ENCODE assay signal across 8 cellular contexts in the genomic region with DNA sequence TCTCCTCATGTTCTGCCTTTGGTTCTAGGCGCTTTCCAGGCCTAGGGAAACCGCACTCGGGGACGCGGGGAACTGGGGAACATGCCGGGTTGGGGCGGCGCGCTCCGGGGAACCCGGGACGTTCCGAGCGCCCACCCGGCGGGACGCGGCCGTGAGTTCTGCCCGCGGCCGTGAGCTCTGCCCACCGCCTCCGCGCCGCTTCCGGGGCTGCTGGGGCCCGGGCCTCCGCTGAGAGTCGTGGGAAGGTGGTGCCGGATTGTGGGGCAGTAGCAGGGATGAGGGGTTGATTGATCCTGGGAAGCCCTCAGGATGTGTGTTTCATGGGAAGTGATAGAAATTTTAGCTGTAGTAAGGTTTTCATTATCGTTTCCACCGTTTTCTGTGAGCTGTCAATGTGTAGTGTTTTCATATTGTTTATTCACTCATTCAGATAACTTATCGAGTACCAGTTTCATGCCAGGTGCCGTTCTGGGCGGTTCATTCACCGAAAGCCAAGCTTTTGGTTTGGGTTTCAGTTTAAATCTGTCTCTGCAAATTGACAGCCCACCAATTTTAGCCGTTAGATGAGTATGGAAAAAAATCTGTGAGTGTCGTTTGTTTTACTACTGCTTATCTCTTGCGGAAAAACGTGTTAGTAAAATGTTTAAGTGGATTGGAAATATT. TPM values are rescaled to one million over a fixed set of nuclear protein-coding genes. Genes with fewer than 3 reads are reported as not detected.
DNase-seq lines count a peak whose midpoint lies in the region; ATAC-seq and TF ChIP-seq lines count a peak whose summit lies in the region.

No MANE protein-coding gene starts in this region.

- H3K4me3 ChIP-seq in CD8-positive, alpha-beta memory T cell (ENCODE audit: low read length), result peak overlapping the region; percentile 71
- peak overlapping the region; percentile 95 to 100 (median 98) for H3K4me3 ChIP-seq in esophagus squamous epithelium

- H3K9me3 ChIP-seq in CD8-positive, alpha-beta memory T cell (ENCODE audit: low read length), result no peaks in the 10 kb centered on the region
- H3K9me3 ChIP-seq in esophagus squamous epithelium, result no peaks in the 10 kb centered on the region

- H3K4me1 Mint-ChIP-seq in CD8-positive, alpha-beta memory T cell, result peaks cover 76 to 90% (median 87%) of the 10 kb centered on the region in 3 donors
- H3K4me1 Mint-ChIP-seq in WTC11, result peaks cover 16% of the 10 kb centered on the region

- CTCF ChIA-PET in CD8-positive, alpha-beta memory T cell (lab: Charles Lee), result interaction anchor here (1.1 to 2.4 kb wide), 6 partner anchors 9 to 23 kb away, joined by 3 to 9 read pairs (median 6); no protein-coding TSS in a partner anchor
- CTCF ChIA-PET in WTC11 (lab: Charles Lee), result interaction anchor here (0.6 to 2.6 kb wide), 11 partner anchors 12 to 1050 kb away, joined by 3 to 12 read pairs (median 5); partner anchors contain the start of gene CFAP90

- peak in 4 of 5 donors; percentile 14 to 46 (median 17) for DNase-seq in CD8-positive, alpha-beta memory T cell
- DNase-seq in WTC11 (ENCODE audit: low spot score) (no peak), esophagus squamous epithelium (lab: John Stamatoyannopoulos, UW) (no peak), omental fat pad (ENCODE audit: low spot score) (no peak), DMS79 (lab: John Stamatoyannopoulos, UW) (no peak), SKM-1 treated with dmso at 0.1 percent for 144 hours (lab: John Stamatoyannopoulos, UW; ENCODE audit: unreplicated experiment) (no peak)

- intact Hi-C loops in esophagus squamous epithelium (cut with DNase I), result no loop called here

- H3K27ac ChIP-seq in CD8-positive, alpha-beta memory T cell (ENCODE audit: low read depth, low read length), result peak overlapping the region; percentile 66
- H3K27ac ChIP-seq in esophagus squamous epithelium, result peak overlapping the region; percentile 87 to 92 (median 91)

- peak; percentile 37 for ATAC-seq in GM19397 (IDR thresholded peaks at IDR 0.05; ENCODE audit: unreplicated experiment)
- ATAC-seq in HG03439 (IDR thresholded peaks at IDR 0.05; ENCODE audit: unreplicated experiment), result peak; percentile 29
- no peak for ATAC-seq in WTC11
- peak; percentile 69 for ATAC-seq in omental fat pad (ENCODE audit: low FRiP score)

- H3K36me3 ChIP-seq in CD8-positive, alpha-beta memory T cell (ENCODE audit: insufficient read depth, low read length), result no peaks in the 10 kb centered on the region
- peaks cover 0 to 36% (median 0%) of the 10 kb centered on the region in 3 donors for H3K36me3 ChIP-seq in esophagus squamous epithelium

- H3K27me3 ChIP-seq in CD8-positive, alpha-beta memory T cell (ENCODE audit: insufficient read depth, low read length, poor library complexity, severe bottlenecking), result no peaks in the 10 kb centered on the region
- H3K27me3 ChIP-seq in esophagus squamous epithelium, result no peaks in the 10 kb centered on the region

- peaks cover 2 to 43% (median 11%) of the 10 kb centered on the region in 3 donors for H3K36me3 Mint-ChIP-seq in CD8-positive, alpha-beta memory T cell
- H3K36me3 Mint-ChIP-seq in WTC11, result peaks cover 8% of the 10 kb centered on the region

- peak overlapping the region; percentile 92 to 98 (median 95) for H3K4me3 Mint-ChIP-seq in CD8-positive, alpha-beta memory T cell
- H3K4me3 Mint-ChIP-seq in WTC11, result peak overlapping the region; percentile 84

- H3K9me3 Mint-ChIP-seq in CD8-positive, alpha-beta memory T cell, result no peaks in the 10 kb centered on the region
- H3K9me3 Mint-ChIP-seq in WTC11, result no peaks in the 10 kb centered on the region

- TF ChIP-seq POLR2A in esophagus squamous epithelium (IDR thresholded peaks at IDR 0.05), result no peak

- POLR2A ChIA-PET in CD8-positive, alpha-beta memory T cell (lab: Charles Lee), result interaction anchor here (0.9 to 1.4 kb wide), 2 partner anchors 11 to 18 kb away, joined by 3 read pairs; no protein-coding TSS in a partner anchor
- POLR2A ChIA-PET in WTC11 (lab: Charles Lee), result interaction anchor here (1.5 kb wide), 1 partner anchor 18 kb away, joined by 4 read pairs; the partner anchor contains the start of gene CFAP90

- peak overlapping the region; percentile 86 to 93 (median 91) for H3K27ac Mint-ChIP-seq in CD8-positive, alpha-beta memory T cell
- no peak overlapping the region for H3K27ac Mint-ChIP-seq in WTC11

- TF ChIP-seq CTCF in WTC11 (IDR thresholded peaks at IDR 0.05), result no peak
- no peak for TF ChIP-seq CTCF in esophagus squamous epithelium (IDR thresholded peaks at IDR 0.05)
- TF ChIP-seq CTCF in omental fat pad (IDR thresholded peaks at IDR 0.05), result no peak

- 2% methylated on average over 12 of the region's 41 CpGs for whole genome bisulfite sequencing in esophagus squamous epithelium, 2 donors

- peaks cover 57% of the 10 kb centered on the region for H3K4me1 ChIP-seq in CD8-positive, alpha-beta memory T cell (ENCODE audit: insufficient read depth, low read length)
- H3K4me1 ChIP-seq in esophagus squamous epithelium, result peaks cover 6 to 45% (median 8%) of the 10 kb centered on the region in 3 donors

- H3K27me3 Mint-ChIP-seq in CD8-positive, alpha-beta memory T cell, result peaks cover 0 to 3% of the 10 kb centered on the region in 2 donors
- no peaks in the 10 kb centered on the region for H3K27me3 Mint-ChIP-seq in WTC11 (ENCODE audit: low read depth)

TF ChIP-seq in WTC11, 78 proteins besides CTCF, POLR2A, EP300 and RAD21 (continues in another document):
- TF ChIP-seq, protein P1, sequence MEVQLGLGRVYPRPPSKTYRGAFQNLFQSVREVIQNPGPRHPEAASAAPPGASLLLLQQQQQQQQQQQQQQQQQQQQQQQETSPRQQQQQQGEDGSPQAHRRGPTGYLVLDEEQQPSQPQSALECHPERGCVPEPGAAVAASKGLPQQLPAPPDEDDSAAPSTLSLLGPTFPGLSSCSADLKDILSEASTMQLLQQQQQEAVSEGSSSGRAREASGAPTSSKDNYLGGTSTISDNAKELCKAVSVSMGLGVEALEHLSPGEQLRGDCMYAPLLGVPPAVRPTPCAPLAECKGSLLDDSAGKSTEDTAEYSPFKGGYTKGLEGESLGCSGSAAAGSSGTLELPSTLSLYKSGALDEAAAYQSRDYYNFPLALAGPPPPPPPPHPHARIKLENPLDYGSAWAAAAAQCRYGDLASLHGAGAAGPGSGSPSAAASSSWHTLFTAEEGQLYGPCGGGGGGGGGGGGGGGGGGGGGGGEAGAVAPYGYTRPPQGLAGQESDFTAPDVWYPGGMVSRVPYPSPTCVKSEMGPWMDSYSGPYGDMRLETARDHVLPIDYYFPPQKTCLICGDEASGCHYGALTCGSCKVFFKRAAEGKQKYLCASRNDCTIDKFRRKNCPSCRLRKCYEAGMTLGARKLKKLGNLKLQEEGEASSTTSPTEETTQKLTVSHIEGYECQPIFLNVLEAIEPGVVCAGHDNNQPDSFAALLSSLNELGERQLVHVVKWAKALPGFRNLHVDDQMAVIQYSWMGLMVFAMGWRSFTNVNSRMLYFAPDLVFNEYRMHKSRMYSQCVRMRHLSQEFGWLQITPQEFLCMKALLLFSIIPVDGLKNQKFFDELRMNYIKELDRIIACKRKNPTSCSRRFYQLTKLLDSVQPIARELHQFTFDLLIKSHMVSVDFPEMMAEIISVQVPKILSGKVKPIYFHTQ (CRISPR knock-in tag; IDR thresholded peaks at IDR 0.05), result no peak
- TF ChIP-seq ETV6 (CRISPR knock-in tag; IDR thresholded peaks at IDR 0.05) (no peak), GABPB1 (CRISPR knock-in tag; IDR thresholded peaks at IDR 0.05) (0 out of 2 replicates have a peak, but pooled peaks have one; percentile 9), TCF7 (CRISPR knock-in tag; IDR thresholded peaks at IDR 0.05; ENCODE audit: low read depth) (no peak), ZNF423 (CRISPR knock-in tag; IDR thresholded peaks at IDR 0.05) (no peak), ATF1 (CRISPR knock-in tag; IDR thresholded peaks at IDR 0.05) (0 out of 2 replicates have a peak, but pooled peaks have one; percentile 13), ZBTB21 (CRISPR knock-in tag; IDR thresholded peaks at IDR 0.05; ENCODE audit: borderline replicate concordance) (no peak), ZNF232 (CRISPR knock-in tag; IDR thresholded peaks at IDR 0.05) (no peak), ZBTB43 (CRISPR knock-in tag; IDR thresholded peaks at IDR 0.05) (no peak), NFYB (CRISPR knock-in tag; conservative IDR thresholded peaks at IDR 0.05; ENCODE audit: low read depth) (no peak), ESRRA (CRISPR knock-in tag; IDR thresholded peaks at IDR 0.05; ENCODE audit: borderline replicate concordance) (0 out of 2 replicates have a peak, but pooled peaks have one; percentile 18)

RNA-seq across cellular contexts. Expression of gene MTRR, which starts 0.7 kb away (rescaled TPM):
- total RNA-seq in CD8-positive, alpha-beta memory T cell, result 10 to 100 TPM; 45.5 to 50.5 TPM
- polyA plus RNA-seq in CD8-positive, alpha-beta memory T cell, result 36.8 TPM
- total RNA-seq in WTC11 (2021) (39.1 to 46.9 TPM (median 42.3 TPM) in 3 replicates), esophagus squamous epithelium (10 to 100 TPM; 12.7 to 33.2 (median 21.0) TPM), omental fat pad (10 to 100 TPM; 35.6 to 83.3 (median 43.0) TPM)

RNA-seq across cellular contexts. Expression of gene FASTKD3, which starts 0.8 kb away (rescaled TPM):
- total RNA-seq in CD8-positive, alpha-beta memory T cell, result 10 to 100 TPM; 20.4 to 21.3 TPM
- 12.3 TPM for polyA plus RNA-seq in CD8-positive, alpha-beta memory T cell
- total RNA-seq in WTC11 (2021) (7.8 to 9.6 TPM (median 8.7 TPM) in 3 replicates), esophagus squamous epithelium (10 to 100 TPM in 3 of 4 donors, 1 to 10 TPM in 1; 4.4 to 14.0 (median 11.2) TPM), omental fat pad (10 to 100 TPM in 2 of 4 donors, 1 to 10 TPM in 2; 4.5 to 17.8 (median 10.3) TPM)

RNA-seq across cellular contexts. Expression of gene CFAP90, which starts 18.7 kb away (rescaled TPM):
- total RNA-seq in CD8-positive, alpha-beta memory T cell, result not detected
- not detected for polyA plus RNA-seq in CD8-positive, alpha-beta memory T cell
- total RNA-seq in WTC11 (2021), result 0.21 to 0.64 TPM (median 0.33 TPM) in 3 replicates
- total RNA-seq in esophagus squamous epithelium, result not detected
- under 1 TPM in 1 of 4 donors, not detected in 3; 0.88 TPM for total RNA-seq in omental fat pad

Comparison
In these comparisons a context has a peak if more than half of its experiments do, and no peak if none do; other contexts are left out.
1. DNase-seq: peak in CD8-positive, alpha-beta memory T cell (4 of 5); none in WTC11 (single experiment), esophagus squamous epithelium (single experiment), omental fat pad (single experiment), DMS79 (single experiment) and SKM-1 treated with dmso at 0.1 percent for 144 hours (single experiment).